ENCODE assay signal across 1 cellular context in genomic region chr1:72197786-72198185, GRCh38.
TF ChIP-seq lines count a peak whose summit lies in the region.

No MANE protein-coding gene starts in this region.

TF ChIP-seq in HepG2, 621 proteins besides CTCF, POLR2A, EP300 and RAD21 (continued from another document):
- TF ChIP-seq KAT2B (IDR thresholded peaks at IDR 0.05; ENCODE audit: borderline replicate concordance, low read depth, low read length) (no peak), BHLHE40 (IDR thresholded peaks at IDR 0.05; ENCODE audit: low read length) (no peak), TFDP2 (CRISPR knock-in tag; IDR thresholded peaks at IDR 0.05) (no peak), SOX13 (IDR thresholded peaks at IDR 0.05) (no peak), SOX13 (CRISPR knock-in tag; conservative IDR thresholded peaks at IDR 0.05 in 1 of 2, IDR thresholded peaks at IDR 0.05 in 1 of 2) (peak in 1 of 2 experiments; percentile 40; a peak in 1 of 4 replicates)
